21 cellular contexts compared by ENCODE assay signal in the genomic region with DNA sequence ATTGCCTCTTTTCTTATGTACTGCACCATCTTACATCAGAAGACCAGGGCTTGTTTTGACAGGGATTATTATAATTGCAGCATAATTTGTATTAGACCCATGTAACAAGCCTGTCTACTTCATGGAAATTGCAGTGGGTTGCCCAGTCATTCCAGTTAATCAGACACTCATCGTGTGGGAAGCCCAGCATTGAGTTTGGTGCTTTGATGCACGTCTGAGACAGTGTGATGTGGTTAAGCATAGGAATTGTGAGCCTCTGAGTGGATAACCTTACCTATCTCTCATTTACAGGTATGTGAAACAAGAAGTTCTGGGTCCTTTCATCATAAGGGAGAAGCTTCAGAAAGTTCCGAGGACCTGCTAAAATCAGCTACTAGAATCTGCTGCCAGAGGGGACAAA. TPM values are rescaled to one million over a fixed set of nuclear protein-coding genes. Genes with fewer than 3 reads are reported as not detected.
DNase-seq lines count a peak whose midpoint lies in the region; ATAC-seq and TF ChIP-seq lines count a peak whose summit lies in the region.
"Had no signal": no experiment of that assay in that cellular context is flagged by ENCODE, and none has a peak within 500 bp of the region (broad histone marks: within the 10 kb centered on the region; RNA-seq: fewer than 3 reads in every experiment).

No MANE protein-coding gene starts in this region.

- peaks cover 40% of the 10 kb centered on the region for H3K4me1 Mint-ChIP-seq in activated T-helper 17 cell treated with anti-CD3 and anti-CD28 coated beads, Interleukin-2, amount 50 U/mL, for 72 hours
- peaks cover 19% of the 10 kb centered on the region for H3K4me1 Mint-ChIP-seq in CD14-positive monocyte

- peak overlapping the region; percentile 25 for H3K4me3 Mint-ChIP-seq in activated T-helper 17 cell treated with anti-CD3 and anti-CD28 coated beads, Interleukin-2, amount 50 U/mL, for 72 hours
- no peak overlapping the region for H3K4me3 Mint-ChIP-seq in CD14-positive monocyte

- peaks cover 80% of the 10 kb centered on the region for H3K36me3 Mint-ChIP-seq in activated T-helper 17 cell treated with anti-CD3 and anti-CD28 coated beads, Interleukin-2, amount 50 U/mL, for 72 hours (ENCODE audit: low read depth)
- peaks cover 49% of the 10 kb centered on the region in 2 donors for H3K36me3 Mint-ChIP-seq in CD14-positive monocyte
- H3K36me3 Mint-ChIP-seq: natural killer cell had no signal

- peak; percentile 81 for ATAC-seq in activated T-helper 17 cell treated with anti-CD3 and anti-CD28 coated beads, Interleukin-2, amount 50 U/mL, for 72 hours (replicated peaks)
- ATAC-seq in HG02973 (IDR thresholded peaks at IDR 0.05; ENCODE audit: unreplicated experiment) = no peak
- no peak for ATAC-seq in GM21717 (IDR thresholded peaks at IDR 0.05; ENCODE audit: unreplicated experiment)
- ATAC-seq: heart right ventricle, SK-N-SH treated with all-trans-retinoic acid at 6 μM for 48 hours had no signal

- no peaks in the 10 kb centered on the region for H3K27me3 Mint-ChIP-seq in activated T-helper 17 cell treated with anti-CD3 and anti-CD28 coated beads, Interleukin-2, amount 50 U/mL, for 72 hours
- H3K27me3 Mint-ChIP-seq in CD14-positive monocyte (ENCODE audit: low read depth in 3 of 3) = peaks cover 0 to 2% (median 0%) of the 10 kb centered on the region in 3 donors

- peak; percentile 61 for DNase-seq in activated naive CD4-positive, alpha-beta T cell treated with Interleukin-2 at 50 U/mL for 16 hours
- DNase-seq in activated naive CD4-positive, alpha-beta T cell (lab: John Stamatoyannopoulos, UW) = no peak
- peak in 2 of 3 donors; percentile 51 to 64 for DNase-seq in stimulated activated CD4-positive, alpha-beta T cell treated with anti-CD3 and anti-CD28 coated beads, Interleukin-12 subunit alpha, Interleukin-12 subunit beta, amount 100 ng/mL, for 48 hours (ENCODE audit: low read depth in 2 of 3, low spot score in 1 of 3)
- DNase-seq in NCI-H2081 (lab: John Stamatoyannopoulos, UW) (no peak), CD14-positive monocyte (ENCODE audit: low spot score) (no peak)
- DNase-seq: activated CD8-positive, alpha-beta memory T cell treated with anti-CD3 and anti-CD28 coated beads, Interleukin-2, amount 50 U/mL, for 4 hours; aorta; Caco-2; cerebellar nuclear complex; EL; heart right ventricle; Kasumi-1; mammary epithelial cell; natural killer cell; NCI-H1092 treated with DMSO at 0.1 percent for 48 hours; NCI-H774; substantia nigra had no signal

- H3K9me3 Mint-ChIP-seq in activated T-helper 17 cell treated with anti-CD3 and anti-CD28 coated beads, Interleukin-2, amount 50 U/mL, for 72 hours = peaks cover 3% of the 10 kb centered on the region
- H3K9me3 Mint-ChIP-seq in CD14-positive monocyte = peaks cover 0 to 4% (median 0%) of the 10 kb centered on the region in 7 donors
- H3K9me3 Mint-ChIP-seq: natural killer cell had no signal

- intact Hi-C loops in CD14-positive monocyte (cut with micrococcal nuclease) = no loop called here

- H3K27ac Mint-ChIP-seq in activated T-helper 17 cell treated with anti-CD3 and anti-CD28 coated beads, Interleukin-2, amount 50 U/mL, for 72 hours = peak overlapping the region; percentile 81
- peak overlapping the region in 2 of 7 donors; percentile 50 to 54 for H3K27ac Mint-ChIP-seq in CD14-positive monocyte

- no peak for TF ChIP-seq CTCF in CD14-positive monocyte (IDR thresholded peaks at IDR 0.05)

RNA-seq across cellular contexts. Expression of gene RGCC, which starts 12.8 kb away (rescaled TPM):
- 100 to 1,000 TPM in 1 of 2 donors, 10 to 100 TPM in 1; 57.0 to 163 TPM for total RNA-seq in activated T-helper 17 cell treated with anti-CD3 and anti-CD28 coated beads, Interleukin-2, amount 50 U/mL, for 72 hours
- 10 to 100 TPM in 1 of 2 donors, 1 to 10 TPM in 1; 4.3 to 26.0 TPM for polyA plus RNA-seq in CD14-positive monocyte

Comparison
In these comparisons a context has a peak if more than half of its experiments do, and no peak if none do; other contexts are left out.
1. DNase-seq: peak in activated naive CD4-positive, alpha-beta T cell treated with Interleukin-2 at 50 U/mL for 16 hours (single experiment) and stimulated activated CD4-positive, alpha-beta T cell treated with anti-CD3 and anti-CD28 coated beads, Interleukin-12 subunit alpha, Interleukin-12 subunit beta, amount 100 ng/mL, for 48 hours (2 of 3); none in activated naive CD4-positive, alpha-beta T cell (0 of 4), NCI-H2081 (0 of 2) and CD14-positive monocyte (single experiment).